Comparison of ENCODE assay signal across 8 cellular contexts in genomic region chr19:52096416-52096815, GRCh38. TPM values are rescaled to one million over a fixed set of nuclear protein-coding genes. Genes with fewer than 3 reads are reported as not detected.
DNase-seq lines count a peak whose midpoint lies in the region; ATAC-seq and TF ChIP-seq lines count a peak whose summit lies in the region.
"Not testable (repeated sequence)": the region's sequence is repeated elsewhere in the genome, so short reads cannot be mapped to it uniquely, and the experiment has no call there.

No MANE protein-coding gene starts in this region.

- H3K4me1 ChIP-seq in RWPE2 (ENCODE audit: insufficient read depth, poor library complexity, severe bottlenecking); breast epithelium; foreskin keratinocyte; upper lobe of right lung: not testable (repeated sequence)

- peaks cover 63% of the 10 kb centered on the region for H3K9me3 ChIP-seq in CD4-positive, alpha-beta T cell (ENCODE audit: control insufficient read depth, low read length)
- peaks cover 26% of the 10 kb centered on the region for H3K9me3 ChIP-seq in RWPE2 (ENCODE audit: severe bottlenecking)
- H3K9me3 ChIP-seq in breast epithelium = peaks cover 27 to 35% of the 10 kb centered on the region in 2 donors
- H3K9me3 ChIP-seq in upper lobe of right lung = not testable (repeated sequence)

- CTCF ChIA-PET in CD4-positive, alpha-beta T cell (lab: Charles Lee) = not testable (repeated sequence)

- TF ChIP-seq CTCF in CD4-positive, alpha-beta T cell (IDR thresholded peaks at IDR 0.05); RWPE2 (IDR thresholded peaks at IDR 0.05; ENCODE audit: poor library complexity, severe bottlenecking); breast epithelium (IDR thresholded peaks at IDR 0.05); foreskin keratinocyte (conservative IDR thresholded peaks at IDR 0.05); progenitor cell of endocrine pancreas (IDR thresholded peaks at IDR 0.05; ENCODE audit: unreplicated experiment); upper lobe of right lung (IDR thresholded peaks at IDR 0.05): not testable (repeated sequence)

- H3K36me3 ChIP-seq in RWPE2 (ENCODE audit: low read depth) = peaks cover 23% of the 10 kb centered on the region
- not testable (repeated sequence) for H3K36me3 ChIP-seq in breast epithelium
- H3K36me3 ChIP-seq in upper lobe of right lung = peaks cover 15% of the 10 kb centered on the region

- intact Hi-C loops in CD4-positive, alpha-beta T cell (cut with DNase I, micrococcal nuclease) = loop anchor here in 1 of 2 experiments (10.0 kb wide), 1 partner anchor 52 kb away; the partner anchor contains the start of gene ZNF432
- intact Hi-C loops in breast epithelium (cut with DNase I; ENCODE audit: low total_unique reads); upper lobe of right lung (cut with DNase I): not testable (repeated sequence)

- ATAC-seq in CD4-positive, alpha-beta T cell (ENCODE audit: poor library complexity); RWPE2 (ENCODE audit: low read depth); foreskin keratinocyte; naive B cell (ENCODE audit: low read depth in 2 of 2); upper lobe of right lung: not testable (repeated sequence)

- peaks cover 33% of the 10 kb centered on the region for H3K4me1 Mint-ChIP-seq in CD4-positive, alpha-beta T cell (ENCODE audit: low read depth)
- peaks cover 35% of the 10 kb centered on the region for H3K4me1 Mint-ChIP-seq in activated T-cell treated with anti-CD3 and anti-CD28 coated beads, Interleukin-2, amount 50 U/mL, for 24 hours (ENCODE audit: low read depth)
- H3K4me1 Mint-ChIP-seq in naive B cell (peaks cover 26 to 40% (median 38%) of the 10 kb centered on the region in 3 donors), progenitor cell of endocrine pancreas (ENCODE audit: low read depth) (peaks cover 16% of the 10 kb centered on the region)

- POLR2A ChIA-PET in CD4-positive, alpha-beta T cell (lab: Charles Lee) = not testable (repeated sequence)

- not testable (repeated sequence) for H3K4me3 ChIP-seq in RWPE2 (ENCODE audit: severe bottlenecking); breast epithelium
- peak overlapping the region; percentile 86 for H3K4me3 ChIP-seq in upper lobe of right lung

- not testable (repeated sequence) for H3K27me3 Mint-ChIP-seq in CD4-positive, alpha-beta T cell; activated T-cell treated with anti-CD3 and anti-CD28 coated beads, Interleukin-2, amount 50 U/mL, for 24 hours; naive B cell; progenitor cell of endocrine pancreas

- H3K27ac ChIP-seq in CD4-positive, alpha-beta T cell (ENCODE audit: low read depth, low read length) = not testable (repeated sequence)
- H3K27ac ChIP-seq in RWPE2 (ENCODE audit: poor library complexity, severe bottlenecking) (peak overlapping the region; percentile 49), breast epithelium (peak overlapping the region; percentile 81 to 88), foreskin keratinocyte (peak overlapping the region; percentile 52), upper lobe of right lung (peak overlapping the region; percentile 91)

- peak overlapping the region; percentile 99 for H3K4me3 Mint-ChIP-seq in CD4-positive, alpha-beta T cell
- peak overlapping the region; percentile 92 for H3K4me3 Mint-ChIP-seq in activated T-cell treated with anti-CD3 and anti-CD28 coated beads, Interleukin-2, amount 50 U/mL, for 24 hours
- peak overlapping the region; percentile 57 to 99 (median 98) for H3K4me3 Mint-ChIP-seq in naive B cell
- H3K4me3 Mint-ChIP-seq in progenitor cell of endocrine pancreas (ENCODE audit: low read depth) = peak overlapping the region; percentile 93

- not testable (repeated sequence) for TF ChIP-seq POLR2A in breast epithelium (IDR thresholded peaks at IDR 0.05)

- peaks cover 67% of the 10 kb centered on the region for H3K36me3 Mint-ChIP-seq in CD4-positive, alpha-beta T cell (ENCODE audit: low read depth)
- H3K36me3 Mint-ChIP-seq in activated T-cell treated with anti-CD3 and anti-CD28 coated beads, Interleukin-2, amount 50 U/mL, for 24 hours (ENCODE audit: low read depth) = peaks cover 71% of the 10 kb centered on the region
- H3K36me3 Mint-ChIP-seq in naive B cell (peaks cover 17 to 43% of the 10 kb centered on the region in 2 donors), progenitor cell of endocrine pancreas (ENCODE audit: insufficient read depth) (peaks cover 27% of the 10 kb centered on the region)

- H3K9me3 Mint-ChIP-seq in CD4-positive, alpha-beta T cell = not testable (repeated sequence)
- peaks cover 61% of the 10 kb centered on the region for H3K9me3 Mint-ChIP-seq in activated T-cell treated with anti-CD3 and anti-CD28 coated beads, Interleukin-2, amount 50 U/mL, for 24 hours
- H3K9me3 Mint-ChIP-seq in naive B cell (peaks cover 8 to 72% (median 42%) of the 10 kb centered on the region in 7 donors), progenitor cell of endocrine pancreas (ENCODE audit: low read depth) (peaks cover 20% of the 10 kb centered on the region)

- not testable (repeated sequence) for DNase-seq in CD4-positive, alpha-beta T cell; RWPE2 (ENCODE audit: low spot score); activated T-cell treated with anti-CD3 and anti-CD28 coated beads, Interleukin-2, amount 50 U/mL, for 24 hours; breast epithelium (ENCODE audit: low spot score in 2 of 2); naive B cell; progenitor cell of endocrine pancreas (ENCODE audit: low spot score, unreplicated experiment); upper lobe of right lung
- peak in 1 of 2 donors; percentile 48 for DNase-seq in foreskin keratinocyte

- not testable (repeated sequence) for H3K27me3 ChIP-seq in CD4-positive, alpha-beta T cell (ENCODE audit: control insufficient read depth, insufficient read depth, low read length); RWPE2 (ENCODE audit: insufficient read depth, poor library complexity, severe bottlenecking); breast epithelium; foreskin keratinocyte; upper lobe of right lung

- not testable (repeated sequence) for H3K27ac Mint-ChIP-seq in CD4-positive, alpha-beta T cell; activated T-cell treated with anti-CD3 and anti-CD28 coated beads, Interleukin-2, amount 50 U/mL, for 24 hours; progenitor cell of endocrine pancreas
- peak overlapping the region in 1 of 6 donors; percentile 92 for H3K27ac Mint-ChIP-seq in naive B cell

RNA-seq across cellular contexts. Expression of gene ZNF841, which starts 0.9 kb away (rescaled TPM):
- 10 to 100 TPM; 20.0 TPM for total RNA-seq in CD4-positive, alpha-beta T cell
- total RNA-seq in breast epithelium (10 to 100 TPM; 16.0 to 25.9 (median 19.3) TPM), foreskin keratinocyte (8.7 and 10.2 TPM in 2 replicates), progenitor cell of endocrine pancreas (30.4 and 30.7 TPM in 2 replicates), upper lobe of right lung (27.0 TPM)
- polyA plus RNA-seq in foreskin keratinocyte (1.1 and 1.2 TPM in 2 replicates), naive B cell (ENCODE audit: low read depth in 6 of 6) (1 to 10 TPM; 2.9 to 8.2 (median 4.2) TPM)

RNA-seq across cellular contexts. Expression of gene ZNF616, which starts 43.3 kb away (rescaled TPM):
- 1 to 10 TPM in 1 of 2 experiments, under 1 TPM in 1; 0.99 to 1.5 TPM for total RNA-seq in CD4-positive, alpha-beta T cell
- 10 to 100 TPM in 1 of 3 donors, 1 to 10 TPM in 2; 5.8 to 14.0 (median 7.2) TPM for total RNA-seq in breast epithelium
- 7.0 and 7.8 TPM in 2 replicates for total RNA-seq in foreskin keratinocyte
- polyA plus RNA-seq in foreskin keratinocyte = 2.0 and 2.3 TPM in 2 replicates
- polyA plus RNA-seq in naive B cell (ENCODE audit: low read depth in 6 of 6) = 1 to 10 TPM; 2.2 to 7.1 (median 4.9) TPM
- 24.0 and 28.5 TPM in 2 replicates for total RNA-seq in progenitor cell of endocrine pancreas
- 9.5 TPM for total RNA-seq in upper lobe of right lung

RNA-seq across cellular contexts. Expression of gene ZNF432, which starts 47.8 kb away (rescaled TPM):
- 10 to 100 TPM; 16.3 to 19.2 TPM for total RNA-seq in CD4-positive, alpha-beta T cell
- total RNA-seq in breast epithelium (10 to 100 TPM; 12.0 to 19.3 (median 13.4) TPM), foreskin keratinocyte (4.9 and 6.1 TPM in 2 replicates), progenitor cell of endocrine pancreas (27.2 and 33.6 TPM in 2 replicates), upper lobe of right lung (14.3 TPM)
- polyA plus RNA-seq in foreskin keratinocyte (1.2 and 1.4 TPM in 2 replicates), naive B cell (ENCODE audit: low read depth in 6 of 6) (1 to 10 TPM; 1.1 to 9.3 (median 5.9) TPM)
